ENCODE assay signal across 23 cellular contexts in the genomic region with DNA sequence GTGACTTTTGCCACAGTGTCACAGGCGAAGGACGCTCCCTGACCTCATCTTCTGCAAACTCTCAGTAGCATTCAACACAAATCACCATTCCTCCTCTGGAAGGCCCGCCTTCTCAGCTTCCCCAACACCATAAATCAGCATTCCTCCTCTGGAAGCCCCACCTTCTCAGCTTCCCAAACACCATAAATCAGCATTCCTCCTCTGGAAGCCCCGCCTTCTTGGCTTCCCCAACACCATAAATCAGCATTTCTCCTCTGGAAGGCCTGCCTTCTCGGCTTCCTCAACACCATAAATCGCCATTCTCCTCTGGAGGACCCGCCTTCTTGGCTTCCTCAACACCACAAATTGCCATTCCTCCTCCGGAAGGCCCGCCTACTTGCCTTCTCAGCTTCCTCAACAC.
"Had no signal": no experiment of that assay in that cellular context is flagged by ENCODE, and none has a peak within 500 bp of the region (broad histone marks: within the 10 kb centered on the region; RNA-seq: fewer than 3 reads in every experiment).

No MANE protein-coding gene starts in this region.

- H3K4me3 ChIP-seq: SK-N-MC had no signal

- DNase-seq: activated CD4-positive, alpha-beta memory T cell treated with anti-CD3 and anti-CD28 coated beads, Interleukin-2, amount 10 ng/mL, durations not matched to agents 7 days and 5 days; activated CD4-positive, alpha-beta T cell treated with anti-CD3 and anti-CD28 coated beads for 36 hours; activated CD4-positive, alpha-beta T cell treated with anti-CD3 and anti-CD28 coated beads, Interleukin-2, amount 50 U/mL, for 1 hour; activated gamma-delta T cell; activated naive CD4-positive, alpha-beta T cell treated with anti-CD3 and anti-CD28 coated beads for 36 hours; activated T-cell treated with anti-CD3 and anti-CD28 coated beads for 4 hours; activated T-cell treated with anti-CD3 and anti-CD28 coated beads, Interleukin-2, amount 50 U/mL, for 48 hours; amygdala; cerebellar nuclear complex; MM.1S; NCI-H1105; NCI-H1436; NCI-H187; NCI-H2081; NCI-H510A treated with DMSO at 0.1 percent for 48 hours; NCI-H69; NK-92 treated with Interleukin-12 subunit alpha and Interleukin-12 subunit beta, amount 100 ng/mL, for 24 hours; OCI-M1; RPMI8226; T-helper 1 cell; WERI-Rb-1 had no signal

- H3K27ac ChIP-seq: SK-N-MC, WERI-Rb-1 had no signal

- H3K36me3 ChIP-seq: WERI-Rb-1 had no signal

- FAIRE-seq: astrocyte had no signal
